16 cellular contexts compared by ENCODE assay signal in the genomic region with DNA sequence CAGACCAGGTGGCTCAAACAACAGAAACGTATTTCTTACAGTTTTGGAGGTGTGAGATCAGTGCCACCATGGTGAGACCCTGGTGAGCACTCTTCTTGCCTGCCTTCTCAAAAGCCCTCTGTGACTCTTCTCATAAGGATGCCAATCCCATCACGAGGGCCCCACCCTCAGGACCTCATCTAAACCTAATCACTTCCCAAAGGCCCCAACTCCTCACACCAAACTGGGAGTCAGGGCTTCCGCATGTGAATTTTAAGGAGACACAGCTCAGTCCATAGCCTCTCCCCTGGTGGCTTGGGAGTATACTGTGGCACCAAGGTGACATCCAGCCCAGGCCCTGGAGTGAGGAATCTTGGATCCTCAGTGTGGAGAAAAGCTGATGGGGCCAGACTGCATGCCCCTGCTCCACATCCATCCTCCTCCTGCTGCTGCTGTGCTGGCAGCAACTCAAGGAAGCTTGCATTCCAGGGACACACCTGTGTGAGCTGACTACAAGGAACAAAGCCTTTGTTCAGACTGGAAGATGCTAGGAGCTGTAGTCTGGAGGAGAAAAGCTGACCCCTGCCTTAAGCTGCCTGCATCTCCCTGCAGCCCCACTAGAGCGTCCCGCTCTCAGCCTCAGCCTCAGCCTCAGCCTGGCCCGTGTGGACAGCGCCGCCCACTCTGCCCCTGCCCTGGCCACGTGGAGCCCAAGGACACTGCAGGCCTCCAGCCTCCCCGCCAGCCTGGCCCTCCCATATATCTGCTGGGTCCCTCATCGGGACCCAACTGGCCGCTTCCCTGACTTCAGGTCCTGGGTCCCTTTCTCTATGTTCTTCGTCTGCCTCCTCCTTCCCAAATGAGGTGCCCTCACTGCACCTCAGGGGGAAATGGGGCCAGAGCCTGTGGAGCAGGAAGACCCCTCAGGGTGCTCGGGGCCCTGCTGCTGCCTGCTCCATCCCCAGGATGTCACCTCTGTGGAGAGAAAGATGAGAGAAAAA.
"Had no signal": no experiment of that assay in that cellular context is flagged by ENCODE, and none has a peak within 500 bp of the region (broad histone marks: within the 10 kb centered on the region; RNA-seq: fewer than 3 reads in every experiment).

No MANE protein-coding gene starts in this region.

- ATAC-seq: left ventricle myocardium superior; stimulated activated naive B cell treated with anti-CD40 and anti-IgM and Interleukin-4, amounts not matched to agents 10 μg/mL and 1 μg/mL and 100 μg/mL, for 72 hours had no signal

- H3K9ac ChIP-seq: parathyroid adenoma had no signal

- H3K9me3 ChIP-seq: adrenal gland, suprapubic skin had no signal

- DNase-seq: activated CD4-positive, alpha-beta memory T cell treated with anti-CD3 and anti-CD28 coated beads, Interleukin-2, amount 10 ng/mL, durations not matched to agents 7 days and 5 days; activated effector memory CD4-positive, alpha-beta T cell treated with Interleukin-2 at 50 U/mL for 16 hours; activated T-cell treated with anti-CD3 and anti-CD28 coated beads, Interleukin-2, amount 50 U/mL, for 24 hours; kidney glomerular epithelial cell; left ventricle myocardium superior; retina; stimulated activated CD4-positive, alpha-beta T cell treated with anti-CD3 and anti-CD28 coated beads, Interleukin-2, amount 100 ng/mL, for 48 hours; stimulated activated naive B cell treated with anti-CD40 and anti-IgM and Interleukin-4, amounts not matched to agents 10 μg/mL and 1 μg/mL and 100 μg/mL, for 72 hours; T-helper 9 cell had no signal

- H3K4me1 Mint-ChIP-seq: activated CD4-positive, alpha-beta memory T cell treated with anti-CD3 and anti-CD28 coated beads, Interleukin-2, amount 10 ng/mL, durations not matched to agents 7 days and 5 days; activated naive CD4-positive, alpha-beta T cell treated with anti-CD3 and anti-CD28 coated beads, Interleukin-2, amount 50 U/mL, for 24 hours; nephron; stimulated activated naive B cell treated with anti-CD40 and anti-IgM and Interleukin-4, amounts not matched to agents 10 μg/mL and 1 μg/mL and 100 μg/mL, for 72 hours had no signal

- H3K27me3 ChIP-seq: adrenal gland had no signal

- H3K4me3 ChIP-seq: adrenal gland, suprapubic skin had no signal

- FAIRE-seq: endometrium had no signal

- H3K4me3 Mint-ChIP-seq: activated CD4-positive, alpha-beta memory T cell treated with anti-CD3 and anti-CD28 coated beads, Interleukin-2, amount 10 ng/mL, durations not matched to agents 7 days and 5 days; activated naive CD4-positive, alpha-beta T cell treated with anti-CD3 and anti-CD28 coated beads, Interleukin-2, amount 50 U/mL, for 24 hours; activated T-cell treated with anti-CD3 and anti-CD28 coated beads, Interleukin-2, amount 50 U/mL, for 24 hours; nephron; stimulated activated naive B cell treated with anti-CD40 and anti-IgM and Interleukin-4, amounts not matched to agents 10 μg/mL and 1 μg/mL and 100 μg/mL, for 72 hours had no signal

- H3K36me3 ChIP-seq: adrenal gland, suprapubic skin had no signal

- H3K36me3 Mint-ChIP-seq: activated naive CD4-positive, alpha-beta T cell treated with anti-CD3 and anti-CD28 coated beads, Interleukin-2, amount 50 U/mL, for 24 hours; stimulated activated naive B cell treated with anti-CD40 and anti-IgM and Interleukin-4, amounts not matched to agents 10 μg/mL and 1 μg/mL and 100 μg/mL, for 72 hours had no signal

- H3K27ac Mint-ChIP-seq: activated CD4-positive, alpha-beta memory T cell treated with anti-CD3 and anti-CD28 coated beads, Interleukin-2, amount 10 ng/mL, durations not matched to agents 7 days and 5 days; activated naive CD4-positive, alpha-beta T cell treated with anti-CD3 and anti-CD28 coated beads, Interleukin-2, amount 50 U/mL, for 24 hours; activated T-cell treated with anti-CD3 and anti-CD28 coated beads, Interleukin-2, amount 50 U/mL, for 24 hours; nephron; stimulated activated naive B cell treated with anti-CD40 and anti-IgM and Interleukin-4, amounts not matched to agents 10 μg/mL and 1 μg/mL and 100 μg/mL, for 72 hours had no signal

- H3K27ac ChIP-seq: adrenal gland, parathyroid adenoma, suprapubic skin, VCaP had no signal

- H3K4me1 ChIP-seq: adrenal gland, parathyroid adenoma, suprapubic skin had no signal

- H2AFZ ChIP-seq: parathyroid adenoma had no signal

- H3K79me2 ChIP-seq: parathyroid adenoma had no signal

- H3K9me3 Mint-ChIP-seq: activated CD4-positive, alpha-beta memory T cell treated with anti-CD3 and anti-CD28 coated beads, Interleukin-2, amount 10 ng/mL, durations not matched to agents 7 days and 5 days; activated naive CD4-positive, alpha-beta T cell treated with anti-CD3 and anti-CD28 coated beads, Interleukin-2, amount 50 U/mL, for 24 hours; activated T-cell treated with anti-CD3 and anti-CD28 coated beads, Interleukin-2, amount 50 U/mL, for 24 hours; nephron; stimulated activated naive B cell treated with anti-CD40 and anti-IgM and Interleukin-4, amounts not matched to agents 10 μg/mL and 1 μg/mL and 100 μg/mL, for 72 hours had no signal
